ENCODE assay signal across 1 cellular context in the genomic region with DNA sequence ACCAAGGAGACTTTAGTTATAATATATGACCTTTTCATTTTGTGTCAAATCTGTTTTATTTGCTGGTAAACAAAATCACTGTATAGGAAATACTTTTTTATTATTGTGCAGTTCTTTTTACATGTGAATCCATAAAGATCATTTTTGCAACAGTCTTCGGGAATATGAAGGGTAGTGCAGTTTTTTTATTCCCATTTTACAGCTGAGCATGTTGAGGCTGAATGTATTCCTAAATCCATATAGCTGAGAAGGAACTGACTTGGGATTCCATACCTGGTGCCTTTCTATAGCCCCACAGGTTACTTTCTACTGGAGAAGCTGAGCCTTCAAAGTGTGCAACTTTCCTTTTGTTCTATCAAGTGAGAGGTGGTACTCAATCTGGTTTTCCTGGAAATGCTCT.
TF ChIP-seq lines count a peak whose summit lies in the region.

No MANE protein-coding gene starts in this region.

TF ChIP-seq in K562, 482 proteins besides CTCF, POLR2A, EP300 and RAD21:
- TF ChIP-seq, protein P1, sequence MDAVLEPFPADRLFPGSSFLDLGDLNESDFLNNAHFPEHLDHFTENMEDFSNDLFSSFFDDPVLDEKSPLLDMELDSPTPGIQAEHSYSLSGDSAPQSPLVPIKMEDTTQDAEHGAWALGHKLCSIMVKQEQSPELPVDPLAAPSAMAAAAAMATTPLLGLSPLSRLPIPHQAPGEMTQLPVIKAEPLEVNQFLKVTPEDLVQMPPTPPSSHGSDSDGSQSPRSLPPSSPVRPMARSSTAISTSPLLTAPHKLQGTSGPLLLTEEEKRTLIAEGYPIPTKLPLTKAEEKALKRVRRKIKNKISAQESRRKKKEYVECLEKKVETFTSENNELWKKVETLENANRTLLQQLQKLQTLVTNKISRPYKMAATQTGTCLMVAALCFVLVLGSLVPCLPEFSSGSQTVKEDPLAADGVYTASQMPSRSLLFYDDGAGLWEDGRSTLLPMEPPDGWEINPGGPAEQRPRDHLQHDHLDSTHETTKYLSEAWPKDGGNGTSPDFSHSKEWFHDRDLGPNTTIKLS (IDR thresholded peaks at IDR 0.05; ENCODE audit: borderline replicate concordance, low read depth) = no peak
- peak; percentile 57 for TF ChIP-seq RBM25 (IDR thresholded peaks at IDR 0.05; ENCODE audit: low read depth, low read length, severe bottlenecking)
TF ChIP-seq in K562: peak in this region for 1.
